In the genomic region with DNA sequence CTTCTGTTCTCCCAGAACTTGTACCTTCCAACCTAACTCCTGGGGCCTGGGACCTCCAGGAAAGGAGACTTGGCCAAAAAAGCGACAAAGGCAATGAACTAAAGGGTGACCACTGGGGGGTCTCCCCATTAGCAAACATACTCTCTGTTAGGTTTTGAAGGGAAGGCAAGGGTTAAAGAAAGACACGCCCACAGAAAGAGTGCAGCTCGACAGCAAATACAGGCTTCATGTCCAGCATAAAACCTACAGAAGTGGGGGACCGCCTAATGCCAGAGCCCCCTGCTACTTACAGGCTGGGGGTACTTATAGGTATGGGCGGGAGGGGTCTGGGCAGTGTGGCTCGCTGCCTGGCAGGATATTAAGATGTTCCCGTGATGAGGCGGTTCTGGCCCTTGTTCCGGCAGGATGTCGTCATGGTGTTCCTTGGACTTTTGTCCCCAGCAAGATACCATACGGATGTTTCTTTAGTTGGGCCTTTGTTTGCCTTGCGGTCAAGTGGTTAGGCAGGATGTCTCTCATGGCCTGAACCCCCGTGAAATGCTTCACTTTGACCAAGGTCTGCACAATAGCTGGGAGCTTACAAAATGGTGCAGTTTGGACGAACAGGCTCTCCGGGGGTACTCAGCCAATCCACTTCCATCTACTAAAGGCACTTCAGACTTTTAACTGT, we compare ENCODE assay signal across 26 cellular contexts. TPM values are rescaled to one million over a fixed set of nuclear protein-coding genes. Genes with fewer than 3 reads are reported as not detected.
"Had no signal": no experiment of that assay in that cellular context is flagged by ENCODE, and none has a peak within 500 bp of the region (broad histone marks: within the 10 kb centered on the region; RNA-seq: fewer than 3 reads in every experiment).

No MANE protein-coding gene starts in this region.

- H3K9me3 ChIP-seq: body of pancreas, pancreas, psoas muscle, right atrium auricular region, thyroid gland had no signal

- H3K36me3 ChIP-seq: cardiac muscle cell, pancreas, right atrium auricular region, thyroid gland had no signal

- H3K4me1 Mint-ChIP-seq: activated naive CD4-positive, alpha-beta T cell treated with anti-CD3 and anti-CD28 coated beads, Interleukin-2, amount 50 U/mL, for 24 hours; mesothelial cell of epicardium; T-helper 17 cell had no signal

- H3K27ac ChIP-seq: body of pancreas, cardiac muscle cell, foreskin keratinocyte, pancreas, psoas muscle, right atrium auricular region, thyroid gland had no signal

- H3K4me3 Mint-ChIP-seq: activated CD4-positive, alpha-beta memory T cell treated with anti-CD3 and anti-CD28 coated beads for 36 hours; activated naive CD4-positive, alpha-beta T cell treated with anti-CD3 and anti-CD28 coated beads, Interleukin-2, amount 50 U/mL, for 24 hours; dendritic cell treated with granulocyte-macrophage colony-stimulating factor and Interleukin-4, amounts not matched to agents 40 ng/mL and 50 ng/mL, for 4 days; mesothelial cell of epicardium; natural killer cell treated with Interleukin-12 subunit alpha and Interleukin-12 subunit beta and Interleukin-15 and Interleukin-18, amount 100 ng/mL, for 72 hours; stimulated activated naive CD8-positive, alpha-beta T cell treated with anti-CD3 and anti-CD28 coated beads, Interleukin-15, Interleukin-2, amounts not matched to agents 100 ng/mL and 50 ng/mL, for 24 hours; T-helper 17 cell had no signal

- H3K36me3 Mint-ChIP-seq: activated CD4-positive, alpha-beta memory T cell treated with anti-CD3 and anti-CD28 coated beads for 36 hours; activated naive CD4-positive, alpha-beta T cell treated with anti-CD3 and anti-CD28 coated beads, Interleukin-2, amount 50 U/mL, for 24 hours; mesothelial cell of epicardium; natural killer cell treated with Interleukin-12 subunit alpha and Interleukin-12 subunit beta and Interleukin-15 and Interleukin-18, amount 100 ng/mL, for 72 hours had no signal

- H3K4me1 ChIP-seq: body of pancreas, foreskin keratinocyte, pancreas, psoas muscle, right atrium auricular region had no signal

- H3K4me3 ChIP-seq: body of pancreas, cardiac muscle cell, pancreas, psoas muscle, right atrium auricular region, thyroid gland had no signal

- FAIRE-seq: pancreas had no signal

- DNase-seq: activated CD4-positive, alpha-beta memory T cell treated with anti-CD3 and anti-CD28 coated beads for 36 hours; activated CD4-positive, alpha-beta T cell treated with anti-CD3 and anti-CD28 coated beads for 48 hours; activated gamma-delta T cell treated with Interleukin-2 at 50 U/mL for 16 hours; anterior cingulate cortex; body of pancreas; effector CD8-positive, alpha-beta T cell; erythroblast; foreskin keratinocyte; left ventricle myocardium superior; mammary epithelial cell; pancreas; psoas muscle; stimulated activated CD4-positive, alpha-beta T cell treated with anti-CD3 and anti-CD28 coated beads, Interleukin-12 subunit alpha, Interleukin-12 subunit beta, amount 100 ng/mL, for 4 hours; stimulated activated CD4-positive, alpha-beta T cell treated with anti-CD3 and anti-CD28 coated beads, Interleukin-4, amount 100 ng/mL, for 4 hours; substantia nigra; T-helper 17 cell; thyroid gland had no signal

- ATAC-seq: body of pancreas; left ventricle myocardium superior; natural killer cell treated with Interleukin-12 subunit alpha and Interleukin-12 subunit beta and Interleukin-15 and Interleukin-18, amount 100 ng/mL, for 72 hours; pancreas; psoas muscle; T-helper 17 cell had no signal

- H3K9me3 Mint-ChIP-seq: activated CD4-positive, alpha-beta memory T cell treated with anti-CD3 and anti-CD28 coated beads for 36 hours; activated naive CD4-positive, alpha-beta T cell treated with anti-CD3 and anti-CD28 coated beads, Interleukin-2, amount 50 U/mL, for 24 hours; dendritic cell treated with granulocyte-macrophage colony-stimulating factor and Interleukin-4, amounts not matched to agents 40 ng/mL and 50 ng/mL, for 4 days; natural killer cell treated with Interleukin-12 subunit alpha and Interleukin-12 subunit beta and Interleukin-15 and Interleukin-18, amount 100 ng/mL, for 72 hours; stimulated activated naive CD8-positive, alpha-beta T cell treated with anti-CD3 and anti-CD28 coated beads, Interleukin-15, Interleukin-2, amounts not matched to agents 100 ng/mL and 50 ng/mL, for 24 hours had no signal

- H3K27ac Mint-ChIP-seq: activated CD4-positive, alpha-beta memory T cell treated with anti-CD3 and anti-CD28 coated beads for 36 hours; activated naive CD4-positive, alpha-beta T cell treated with anti-CD3 and anti-CD28 coated beads, Interleukin-2, amount 50 U/mL, for 24 hours; dendritic cell treated with granulocyte-macrophage colony-stimulating factor and Interleukin-4, amounts not matched to agents 40 ng/mL and 50 ng/mL, for 4 days; mesothelial cell of epicardium; natural killer cell treated with Interleukin-12 subunit alpha and Interleukin-12 subunit beta and Interleukin-15 and Interleukin-18, amount 100 ng/mL, for 72 hours; stimulated activated naive CD8-positive, alpha-beta T cell treated with anti-CD3 and anti-CD28 coated beads, Interleukin-15, Interleukin-2, amounts not matched to agents 100 ng/mL and 50 ng/mL, for 24 hours; T-helper 17 cell had no signal

- H3K27me3 ChIP-seq: body of pancreas, cardiac muscle cell, pancreas, thyroid gland had no signal

RNA-seq across cellular contexts. Expression of a gene that starts 53.4 kb away (rescaled TPM):
- total RNA-seq: activated CD4-positive, alpha-beta memory T cell treated with anti-CD3 and anti-CD28 coated beads for 36 hours; foreskin keratinocyte; glomerular endothelial cell; left ventricle myocardium superior; mesothelial cell of epicardium; natural killer cell treated with Interleukin-12 subunit alpha and Interleukin-12 subunit beta and Interleukin-15 and Interleukin-18, amount 100 ng/mL, for 72 hours; psoas muscle; T-helper 17 cell; ureter had no signal
- polyA plus RNA-seq: foreskin keratinocyte had no signal
